In the genomic region with DNA sequence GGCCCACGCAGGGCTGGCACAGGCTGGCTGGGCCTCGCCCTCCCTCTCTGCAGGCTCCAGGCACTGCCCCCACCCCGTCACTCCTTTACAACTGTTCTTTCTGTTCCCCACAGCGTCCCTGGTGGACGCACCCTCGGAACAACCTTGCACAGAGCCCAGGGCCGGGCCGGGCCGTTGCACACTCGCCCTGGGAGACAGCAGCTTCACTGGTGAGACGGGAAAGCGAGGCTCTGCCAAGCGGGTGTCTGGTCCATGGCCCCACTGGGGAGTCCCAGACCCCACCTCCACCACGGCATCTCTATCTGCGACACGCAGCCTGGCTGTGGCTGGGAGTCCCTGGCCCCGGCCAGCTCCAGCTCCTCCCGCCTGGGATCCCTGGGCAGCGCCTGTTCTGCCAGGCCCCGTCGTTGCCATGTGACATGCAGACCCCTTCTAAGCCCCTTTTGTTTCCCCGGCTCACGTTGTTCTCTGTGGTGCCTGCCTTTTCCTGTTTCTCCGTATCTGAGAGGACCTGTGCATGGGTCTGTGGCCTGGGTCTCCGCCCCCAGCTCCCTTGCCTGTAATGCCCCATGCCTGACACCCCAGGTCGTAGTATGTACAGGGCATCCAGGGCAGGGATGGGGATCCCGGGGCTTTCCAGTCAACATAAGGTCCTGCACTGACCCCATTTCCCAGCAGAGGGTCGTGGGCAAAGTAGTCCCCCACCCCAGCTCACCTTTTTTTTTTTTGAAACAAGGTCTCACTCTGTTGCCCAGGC, we compare ENCODE assay signal across 1 cellular context.
TF ChIP-seq lines count a peak whose summit lies in the region.

No MANE protein-coding gene starts in this region.

TF ChIP-seq in K562, 482 proteins besides CTCF, POLR2A, EP300 and RAD21:
- peak; percentile 18; the same call in 1 of the 2 replicates for TF ChIP-seq VEZF1 (CRISPR knock-in tag; IDR thresholded peaks at IDR 0.05)
- TF ChIP-seq, protein P1, sequence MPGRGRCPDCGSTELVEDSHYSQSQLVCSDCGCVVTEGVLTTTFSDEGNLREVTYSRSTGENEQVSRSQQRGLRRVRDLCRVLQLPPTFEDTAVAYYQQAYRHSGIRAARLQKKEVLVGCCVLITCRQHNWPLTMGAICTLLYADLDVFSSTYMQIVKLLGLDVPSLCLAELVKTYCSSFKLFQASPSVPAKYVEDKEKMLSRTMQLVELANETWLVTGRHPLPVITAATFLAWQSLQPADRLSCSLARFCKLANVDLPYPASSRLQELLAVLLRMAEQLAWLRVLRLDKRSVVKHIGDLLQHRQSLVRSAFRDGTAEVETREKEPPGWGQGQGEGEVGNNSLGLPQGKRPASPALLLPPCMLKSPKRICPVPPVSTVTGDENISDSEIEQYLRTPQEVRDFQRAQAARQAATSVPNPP (IDR thresholded peaks at IDR 0.05; ENCODE audit: borderline replicate concordance, insufficient read depth, insufficient read length): no peak
- TF ChIP-seq, protein P2, sequence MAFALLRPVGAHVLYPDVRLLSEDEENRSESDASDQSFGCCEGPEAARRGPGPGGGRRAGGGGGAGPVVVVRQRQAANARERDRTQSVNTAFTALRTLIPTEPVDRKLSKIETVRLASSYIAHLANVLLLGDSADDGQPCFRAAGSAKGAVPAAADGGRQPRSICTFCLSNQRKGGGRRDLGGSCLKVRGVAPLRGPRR (CRISPR knock-in tag; IDR thresholded peaks at IDR 0.05): no peak
- peak in 1 of 2 experiments; percentile 72; a peak in 2 of 4 replicates for TF ChIP-seq MAZ (CRISPR knock-in tag; conservative IDR thresholded peaks at IDR 0.05 in 1 of 2, IDR thresholded peaks at IDR 0.05 in 1 of 2)
- TF ChIP-seq CTBP1 (IDR thresholded peaks at IDR 0.05; ENCODE audit: borderline replicate concordance): 0 out of 2 replicates have a peak, but pooled peaks have one; percentile 11
